24 cellular contexts compared by ENCODE assay signal in genomic region chr17:74935048-74935447, GRCh38. TPM values are rescaled to one million over a fixed set of nuclear protein-coding genes. Genes with fewer than 3 reads are reported as not detected.
"Had no signal": no experiment of that assay in that cellular context is flagged by ENCODE, and none has a peak within 500 bp of the region (broad histone marks: within the 10 kb centered on the region; RNA-seq: fewer than 3 reads in every experiment).

No MANE protein-coding gene starts in this region.

- H3K36me3 ChIP-seq: cardiac muscle cell, tibial artery had no signal

- H3K9me3 Mint-ChIP-seq: activated B cell treated with CpG ODN at 0.5 μM for 24 hours; activated CD4-positive, alpha-beta memory T cell treated with anti-CD3 and anti-CD28 coated beads for 36 hours; activated naive CD8-positive, alpha-beta T cell treated with anti-CD3 and anti-CD28 coated beads for 36 hours; dendritic cell treated with granulocyte-macrophage colony-stimulating factor and Interleukin-4, amounts not matched to agents 40 ng/mL and 50 ng/mL, for 4 days; effector memory CD8-positive, alpha-beta T cell; memory B cell; neural crest cell had no signal

- DNase-seq: activated B cell treated with CpG ODN at 0.5 μM for 24 hours; activated CD4-positive, alpha-beta memory T cell treated with anti-CD3 and anti-CD28 coated beads for 36 hours; activated CD4-positive, alpha-beta T cell treated with anti-CD3 and anti-CD28 coated beads for 4 hours; activated naive CD8-positive, alpha-beta T cell treated with anti-CD3 and anti-CD28 coated beads for 36 hours; activated T-cell treated with anti-CD3 and anti-CD28 coated beads for 4 hours; amygdala; effector memory CD8-positive, alpha-beta T cell; foreskin keratinocyte; psoas muscle; stimulated activated naive CD8-positive, alpha-beta T cell treated with anti-CD3 and anti-CD28 coated beads, Interleukin-15, Interleukin-2, amounts not matched to agents 100 U/mL and 50 U/mL, for 24 hours; substantia nigra; tibial artery had no signal

- H3K27ac ChIP-seq: cardiac muscle cell, foreskin keratinocyte, psoas muscle, tibial artery had no signal

- ATAC-seq: effector memory CD8-positive, alpha-beta T cell; psoas muscle; stimulated activated naive CD8-positive, alpha-beta T cell treated with anti-CD3 and anti-CD28 coated beads, Interleukin-15, Interleukin-2, amounts not matched to agents 100 U/mL and 50 U/mL, for 24 hours had no signal

- H3K27ac Mint-ChIP-seq: activated B cell treated with CpG ODN at 0.5 μM for 24 hours; activated CD4-positive, alpha-beta memory T cell treated with anti-CD3 and anti-CD28 coated beads for 36 hours; activated naive CD8-positive, alpha-beta T cell treated with anti-CD3 and anti-CD28 coated beads for 36 hours; dendritic cell treated with granulocyte-macrophage colony-stimulating factor and Interleukin-4, amounts not matched to agents 40 ng/mL and 50 ng/mL, for 4 days; effector memory CD8-positive, alpha-beta T cell; memory B cell had no signal

- H3K36me3 Mint-ChIP-seq: activated CD4-positive, alpha-beta memory T cell treated with anti-CD3 and anti-CD28 coated beads for 36 hours; activated naive CD8-positive, alpha-beta T cell treated with anti-CD3 and anti-CD28 coated beads for 36 hours; memory B cell had no signal

- H3K4me1 Mint-ChIP-seq: activated B cell treated with CpG ODN at 0.5 μM for 24 hours; activated naive CD8-positive, alpha-beta T cell treated with anti-CD3 and anti-CD28 coated beads for 36 hours; memory B cell; neural crest cell had no signal

- H3K4me3 Mint-ChIP-seq: activated B cell treated with CpG ODN at 0.5 μM for 24 hours; activated CD4-positive, alpha-beta memory T cell treated with anti-CD3 and anti-CD28 coated beads for 36 hours; activated naive CD8-positive, alpha-beta T cell treated with anti-CD3 and anti-CD28 coated beads for 36 hours; dendritic cell treated with granulocyte-macrophage colony-stimulating factor and Interleukin-4, amounts not matched to agents 40 ng/mL and 50 ng/mL, for 4 days; effector memory CD8-positive, alpha-beta T cell; memory B cell; neural crest cell had no signal

- H3K4me1 ChIP-seq: foreskin keratinocyte, psoas muscle had no signal

- H3K9me3 ChIP-seq: psoas muscle, tibial artery had no signal

- H3K4me3 ChIP-seq: cardiac muscle cell, psoas muscle, skin epidermis, tibial artery had no signal

RNA-seq across cellular contexts. Expression of gene OTOP3, which starts 0.7 kb away (rescaled TPM):
- total RNA-seq: activated B cell treated with CpG ODN at 0.5 μM for 24 hours; activated CD4-positive, alpha-beta memory T cell treated with anti-CD3 and anti-CD28 coated beads for 36 hours; activated naive CD8-positive, alpha-beta T cell treated with anti-CD3 and anti-CD28 coated beads for 36 hours; cardiac muscle cell; chondrocyte; fibroblast of lung; foreskin keratinocyte; liver; mononuclear cell; neural crest cell; osteocyte; psoas muscle; T-helper 2 cell treated with Interferon-gamma antibody and Interleukin-4, amounts not matched to agents 100 ng/mL and 5 ng/mL, for 36 hours; urinary bladder had no signal
- polyA plus RNA-seq: cardiac muscle cell, fibroblast of lung, foreskin keratinocyte, liver, urinary bladder had no signal

RNA-seq across cellular contexts. Expression of gene OTOP2, which starts 11.0 kb away (rescaled TPM):
- total RNA-seq: activated B cell treated with CpG ODN at 0.5 μM for 24 hours; activated CD4-positive, alpha-beta memory T cell treated with anti-CD3 and anti-CD28 coated beads for 36 hours; activated naive CD8-positive, alpha-beta T cell treated with anti-CD3 and anti-CD28 coated beads for 36 hours; cardiac muscle cell; chondrocyte; fibroblast of lung; foreskin keratinocyte; liver; mononuclear cell; neural crest cell; osteocyte; psoas muscle; T-helper 2 cell treated with Interferon-gamma antibody and Interleukin-4, amounts not matched to agents 100 ng/mL and 5 ng/mL, for 36 hours; urinary bladder had no signal
- polyA plus RNA-seq: cardiac muscle cell, fibroblast of lung, foreskin keratinocyte, liver, psoas muscle, urinary bladder had no signal

RNA-seq across cellular contexts. Expression of gene USH1G, which starts 12.0 kb away (rescaled TPM):
- total RNA-seq: activated B cell treated with CpG ODN at 0.5 μM for 24 hours; activated CD4-positive, alpha-beta memory T cell treated with anti-CD3 and anti-CD28 coated beads for 36 hours; activated naive CD8-positive, alpha-beta T cell treated with anti-CD3 and anti-CD28 coated beads for 36 hours; chondrocyte; fibroblast of lung; mononuclear cell; neural crest cell; osteocyte; psoas muscle; T-helper 2 cell treated with Interferon-gamma antibody and Interleukin-4, amounts not matched to agents 100 ng/mL and 5 ng/mL, for 36 hours had no signal
- polyA plus RNA-seq: fibroblast of lung, liver, psoas muscle had no signal

RNA-seq across cellular contexts. Expression of gene FADS6, which starts 41.6 kb away (rescaled TPM):
- total RNA-seq: activated B cell treated with CpG ODN at 0.5 μM for 24 hours; activated CD4-positive, alpha-beta memory T cell treated with anti-CD3 and anti-CD28 coated beads for 36 hours; activated naive CD8-positive, alpha-beta T cell treated with anti-CD3 and anti-CD28 coated beads for 36 hours; chondrocyte; fibroblast of lung; foreskin keratinocyte; mononuclear cell; neural crest cell; osteocyte; psoas muscle; T-helper 2 cell treated with Interferon-gamma antibody and Interleukin-4, amounts not matched to agents 100 ng/mL and 5 ng/mL, for 36 hours had no signal
- polyA plus RNA-seq: fibroblast of lung, foreskin keratinocyte had no signal
